In genomic region chr17:50533185-50533584, GRCh38 we compare ENCODE assay signal across 11 cellular contexts. TPM values are rescaled to one million over a fixed set of nuclear protein-coding genes. Genes with fewer than 3 reads are reported as not detected.
A peak's percentile ranks its signal among the peaks of the same experiment; 100 is the strongest.
DNase-seq lines count a peak whose midpoint lies in the region; ATAC-seq, FAIRE-seq and TF ChIP-seq lines count a peak whose summit lies in the region.
"Had no signal": no experiment of that assay in that cellular context is flagged by ENCODE, and none has a peak within 500 bp of the region (broad histone marks: within the 10 kb centered on the region; RNA-seq: fewer than 3 reads in every experiment).

No MANE protein-coding gene starts in this region.

- H3K4me1 Mint-ChIP-seq in MCF 10A (ENCODE audit: insufficient read depth, unreplicated experiment), result peaks cover 25% of the 10 kb centered on the region

- intact Hi-C loops in MCF 10A (cut with micrococcal nuclease), result no loop called here
- intact Hi-C loops in aorta (cut with DNase I), result no loop called here
- intact Hi-C loops in thyroid gland (cut with DNase I), result no loop called here

- FAIRE-seq in H54 (lab: Jason Lieb, UNC), result no peak

- H3K27me3 ChIP-seq in HUES6 (ENCODE audit: control insufficient read depth, insufficient read depth, low read length), result peaks cover 47% of the 10 kb centered on the region
- H3K27me3 ChIP-seq in rectal smooth muscle tissue (ENCODE audit: control insufficient read depth, insufficient read depth, low read length), result peaks cover 17% of the 10 kb centered on the region
- peaks cover 0 to 2% of the 10 kb centered on the region in 2 donors for H3K27me3 ChIP-seq in aorta (ENCODE audit: control insufficient read depth in 1 of 2, insufficient read depth in 2 of 2, low read length in 1 of 2)
- H3K27me3 ChIP-seq in thyroid gland, result no peaks in the 10 kb centered on the region
- H3K27me3 ChIP-seq: foreskin keratinocyte had no signal

- peak overlapping the region; percentile 80 for H3K4me3 ChIP-seq in HUES6 (ENCODE audit: low read depth, low read length)
- peak overlapping the region; percentile 71 for H3K4me3 ChIP-seq in iPS-18c (ENCODE audit: insufficient read depth, low read depth, low read length)
- H3K4me3 ChIP-seq in rectal smooth muscle tissue (ENCODE audit: low read length), result peak overlapping the region; percentile 56
- H3K4me3 ChIP-seq in aorta (ENCODE audit: low read length in 2 of 2), result no peak overlapping the region
- no peak overlapping the region for H3K4me3 ChIP-seq in thyroid gland (replicated peaks in 1 of 3)

- H3K27ac ChIP-seq in HUES6 (ENCODE audit: low read depth, low read length) (no peak overlapping the region), rectal smooth muscle tissue (ENCODE audit: low read depth, low read length) (no peak overlapping the region), aorta (ENCODE audit: low read depth in 1 of 2, low read length in 2 of 2) (no peak overlapping the region), thyroid gland (peak overlapping the region in 1 of 3 donors; percentile 74)

- no peaks in the 10 kb centered on the region for H3K9me3 Mint-ChIP-seq in MCF 10A (ENCODE audit: unreplicated experiment)

- no peak overlapping the region for H3K27ac Mint-ChIP-seq in MCF 10A (ENCODE audit: low read depth, unreplicated experiment)

- H3K9ac ChIP-seq in HUES6 (ENCODE audit: low read length) (peak overlapping the region; percentile 7), rectal smooth muscle tissue (ENCODE audit: low read length) (no peak overlapping the region)

- no peaks in the 10 kb centered on the region for H3K27me3 Mint-ChIP-seq in MCF 10A (ENCODE audit: insufficient read depth, unreplicated experiment)

- BruUV-seq in MCF 10A (replicated peaks; lab: Mats Ljungman, UMichigan), result no TSS peak

- no peaks in the 10 kb centered on the region for H3K36me3 ChIP-seq in HUES6 (ENCODE audit: control insufficient read depth, insufficient read depth, low read length)
- H3K36me3 ChIP-seq in rectal smooth muscle tissue (ENCODE audit: control insufficient read depth, insufficient read depth, low read length), result no peaks in the 10 kb centered on the region
- H3K36me3 ChIP-seq in aorta (ENCODE audit: control insufficient read depth in 1 of 2, insufficient read depth in 2 of 2, low read length in 1 of 2), result no peaks in the 10 kb centered on the region
- H3K36me3 ChIP-seq in thyroid gland, result no peaks in the 10 kb centered on the region

- H3K4me3 Mint-ChIP-seq in MCF 10A (ENCODE audit: unreplicated experiment), result peak overlapping the region; percentile 67

- DNase-seq in MCF 10A (ENCODE audit: unreplicated experiment), result no peak
- no peak for DNase-seq in aorta
- no peak for DNase-seq in thyroid gland
- no peak for DNase-seq in cerebellar nuclear complex (lab: John Stamatoyannopoulos, UW)
- no peak for DNase-seq in H54 (ENCODE audit: insufficient read length, low spot score)
- DNase-seq: activated T-cell treated with anti-CD3 and anti-CD28 coated beads, Interleukin-2, amount 50 U/mL, for 48 hours; midbrain had no signal

- no peaks in the 10 kb centered on the region for H3K9me3 ChIP-seq in HUES6 (ENCODE audit: control insufficient read depth, insufficient read depth, low read depth, low read length)
- no peaks in the 10 kb centered on the region for H3K9me3 ChIP-seq in iPS-18c (ENCODE audit: control insufficient read depth, insufficient read depth, low read length)
- H3K9me3 ChIP-seq in aorta (ENCODE audit: control insufficient read depth, low read length), result no peaks in the 10 kb centered on the region
- H3K9me3 ChIP-seq in thyroid gland, result no peaks in the 10 kb centered on the region

- TF ChIP-seq CTCF in MCF 10A (IDR thresholded peaks at IDR 0.05; ENCODE audit: unreplicated experiment) (no peak), thyroid gland (IDR thresholded peaks at IDR 0.05) (no peak)

- CTCF ChIA-PET in MCF 10A (lab: Yijun Ruan, JAX), result interaction anchor here (0.6 to 1.3 kb wide), 5 partner anchors 8 to 45 kb away, joined by 3 to 4 read pairs (median 3); no protein-coding TSS in a partner anchor

- POLR2A ChIA-PET in MCF 10A (lab: Yijun Ruan, JAX), result interaction anchor here (0.7 to 1.7 kb wide), 6 partner anchors 9 to 136 kb away, joined by 3 to 9 read pairs (median 4); partner anchors contain the start of gene LRRC59

- no peaks in the 10 kb centered on the region for H3K36me3 Mint-ChIP-seq in MCF 10A (ENCODE audit: insufficient read depth, unreplicated experiment)

- TF ChIP-seq POLR2A in thyroid gland (IDR thresholded peaks at IDR 0.05) (no peak), H54 (IDR thresholded peaks at IDR 0.05; ENCODE audit: low read depth, low read length) (no peak)

- 17% methylated on average over 5 of the region's 5 CpGs for WGBS in aorta, 2 donors
- WGBS in thyroid gland, 2 donors, result 5 to 16% methylated on average over 1 to 5 of the region's 5 CpGs

- ATAC-seq in aorta (ENCODE audit: low FRiP score), result no peak

- H3K4me1 ChIP-seq in HUES6 (ENCODE audit: control insufficient read depth, insufficient read depth, low read length) (peaks cover 20% of the 10 kb centered on the region), rectal smooth muscle tissue (ENCODE audit: control insufficient read depth, insufficient read depth, low read length) (peaks cover 5% of the 10 kb centered on the region), aorta (ENCODE audit: control insufficient read depth in 1 of 2, insufficient read depth in 2 of 2, low read length in 2 of 2) (no peaks in the 10 kb centered on the region), thyroid gland (peaks cover 30 to 33% of the 10 kb centered on the region in 2 donors)

RNA-seq across cellular contexts. Expression of gene EPN3, which starts 0.7 kb away (rescaled TPM):
- total RNA-seq in MCF 10A (2022), result 2.1 and 4.4 TPM in 2 replicates
- not detected for total RNA-seq in aorta
- 1 to 10 TPM; 1.5 to 1.9 TPM for polyA plus RNA-seq in aorta
- 10 to 100 TPM in 1 of 4 donors, 1 to 10 TPM in 1, under 1 TPM in 1, not detected in 1; 0.63 to 31.6 (median 3.5) TPM for total RNA-seq in thyroid gland

RNA-seq across cellular contexts. Expression of gene SPATA20, which starts 13.8 kb away (rescaled TPM):
- 35.3 and 39.4 TPM in 2 replicates for total RNA-seq in MCF 10A (2022)
- 10 to 100 TPM; 27.8 to 41.9 TPM for total RNA-seq in aorta
- polyA plus RNA-seq in aorta, result 10 to 100 TPM; 16.7 to 64.0 TPM
- 100 to 1,000 TPM in 3 of 4 donors, 10 to 100 TPM in 1; 94.9 to 177 (median 125) TPM for total RNA-seq in thyroid gland

RNA-seq across cellular contexts. Expression of gene MYCBPAP, which starts 24.9 kb away (rescaled TPM):
- total RNA-seq in MCF 10A (2022) (0.19 TPM in 1 of 2 replicates, not detected in the other), aorta (1 to 10 TPM; 1.3 to 1.8 TPM), thyroid gland (1 to 10 TPM in 3 of 4 donors, under 1 TPM in 1; 0.78 to 3.2 (median 1.6) TPM)
- 1 to 10 TPM in 1 of 2 donors, under 1 TPM in 1; 0.77 to 1.0 TPM for polyA plus RNA-seq in aorta

RNA-seq across cellular contexts. Expression of gene CACNA1G, which starts 27.3 kb away (rescaled TPM):
- total RNA-seq in MCF 10A (2022) (not detected in 2 replicates), aorta (1 to 10 TPM in 1 of 2 donors, under 1 TPM in 1; 0.29 to 2.8 TPM), thyroid gland (1 to 10 TPM in 1 of 4 donors, under 1 TPM in 3; 0.13 to 3.3 (median 0.52) TPM)
- polyA plus RNA-seq in aorta, result not detected

RNA-seq across cellular contexts. Expression of gene RSAD1, which starts 54.5 kb away (rescaled TPM):
- total RNA-seq in MCF 10A (2022), result 25.2 and 28.7 TPM in 2 replicates
- total RNA-seq in aorta, result 10 to 100 TPM; 32.1 to 42.3 TPM
- 10 to 100 TPM; 12.1 to 39.2 TPM for polyA plus RNA-seq in aorta
- 10 to 100 TPM; 30.2 to 50.1 (median 34.7) TPM for total RNA-seq in thyroid gland

Comparison
In these comparisons a context has a peak if more than half of its experiments do, and no peak if none do; other contexts are left out.
1. H3K4me3 ChIP-seq: peak in HUES6 (single experiment), iPS-18c (single experiment) and rectal smooth muscle tissue (single experiment); none in aorta (0 of 2) and thyroid gland (0 of 3).